9 cellular contexts compared by ENCODE assay signal in genomic region chr5:154467655-154468354, GRCh38. TPM values are rescaled to one million over a fixed set of nuclear protein-coding genes. Genes with fewer than 3 reads are reported as not detected.
A peak's percentile ranks its signal among the peaks of the same experiment; 100 is the strongest.
DNase-seq lines count a peak whose midpoint lies in the region; ATAC-seq, FAIRE-seq and TF ChIP-seq lines count a peak whose summit lies in the region.
"Had no signal": no experiment of that assay in that cellular context is flagged by ENCODE, and none has a peak within 500 bp of the region (broad histone marks: within the 10 kb centered on the region; RNA-seq: fewer than 3 reads in every experiment).

No MANE protein-coding gene starts in this region.

- no peak overlapping the region for H3K27ac Mint-ChIP-seq in activated T-helper 17 cell treated with anti-CD3 and anti-CD28 coated beads, Interleukin-2, amount 50 U/mL, for 72 hours
- H3K27ac Mint-ChIP-seq in type B pancreatic cell = no peak overlapping the region

- DNase-seq in HL-60 (ENCODE audit: low read depth in 1 of 2, low spot score in 1 of 2) (peak; percentile 41 to 65), RKO (ENCODE audit: low spot score) (peak; percentile 62), foreskin melanocyte (peak; percentile 46), pancreas (peak; percentile 49 to 95 (median 76)), type B pancreatic cell (ENCODE audit: extremely low spot score, unreplicated experiment) (peak; percentile 86)

- no peak for FAIRE-seq in pancreas (lab: Jason Lieb, UNC)

- H3K9me3 Mint-ChIP-seq in activated T-helper 17 cell treated with anti-CD3 and anti-CD28 coated beads, Interleukin-2, amount 50 U/mL, for 72 hours = no peaks in the 10 kb centered on the region
- no peaks in the 10 kb centered on the region for H3K9me3 Mint-ChIP-seq in type B pancreatic cell

- H3K36me3 ChIP-seq in DOHH2 (ENCODE audit: control insufficient read depth, low read length) = no peaks in the 10 kb centered on the region
- no peaks in the 10 kb centered on the region for H3K36me3 ChIP-seq in pancreas

- 33 to 36% methylated on average over 18 of the region's 18 CpGs for WGBS in pancreas, 2 donors

- H3K27ac ChIP-seq in DOHH2 (ENCODE audit: low read depth, low read length) = no peak overlapping the region
- H3K27ac ChIP-seq in HL-60 (replicated peaks) = no peak overlapping the region
- H3K27ac ChIP-seq in pancreas = no peak overlapping the region
- H3K27ac ChIP-seq: epithelial cell of prostate had no signal

- H3K9me3 ChIP-seq in DOHH2 (ENCODE audit: control insufficient read depth, insufficient read depth, low read length) (no peaks in the 10 kb centered on the region), pancreas (no peaks in the 10 kb centered on the region)

- H4K20me1 ChIP-seq in DOHH2 (ENCODE audit: control insufficient read depth, insufficient read depth, low read depth, low read length) = no peaks in the 10 kb centered on the region

- peak; percentile 93 for ATAC-seq in GM21381 (IDR thresholded peaks at IDR 0.05; ENCODE audit: unreplicated experiment)
- peak; percentile 91 for ATAC-seq in activated T-helper 17 cell treated with anti-CD3 and anti-CD28 coated beads, Interleukin-2, amount 50 U/mL, for 72 hours (replicated peaks)
- ATAC-seq in pancreas = peak; percentile 90 to 98 (median 96)

- no peaks in the 10 kb centered on the region for H3K36me3 Mint-ChIP-seq in activated T-helper 17 cell treated with anti-CD3 and anti-CD28 coated beads, Interleukin-2, amount 50 U/mL, for 72 hours (ENCODE audit: low read depth)
- no peaks in the 10 kb centered on the region for H3K36me3 Mint-ChIP-seq in type B pancreatic cell

- H3K4me1 ChIP-seq in DOHH2 (ENCODE audit: control insufficient read depth, low read length) (no peaks in the 10 kb centered on the region), pancreas (no peaks in the 10 kb centered on the region)

- no peak overlapping the region for H3K4me2 ChIP-seq in DOHH2 (ENCODE audit: low read length)

- H3K9me2 ChIP-seq in DOHH2 (replicated peaks; ENCODE audit: control insufficient read depth, low read length) = no peaks in the 10 kb centered on the region

- intact Hi-C loops in pancreas (cut with DNase I) = loop anchor here in 2 of 3 donors (5.0 to 10.0 kb wide), 2 partner anchors 137 to 139 kb away; no protein-coding TSS in a partner anchor

- H3K4me1 Mint-ChIP-seq in activated T-helper 17 cell treated with anti-CD3 and anti-CD28 coated beads, Interleukin-2, amount 50 U/mL, for 72 hours = no peaks in the 10 kb centered on the region
- H3K4me1 Mint-ChIP-seq in type B pancreatic cell (ENCODE audit: unreplicated experiment) = no peaks in the 10 kb centered on the region

- H3K4me3 Mint-ChIP-seq in activated T-helper 17 cell treated with anti-CD3 and anti-CD28 coated beads, Interleukin-2, amount 50 U/mL, for 72 hours = no peak overlapping the region
- H3K4me3 Mint-ChIP-seq in type B pancreatic cell = no peak overlapping the region

- no peaks in the 10 kb centered on the region for H3F3A ChIP-seq in DOHH2 (ENCODE audit: control insufficient read depth, insufficient read depth)

- H3K27me3 ChIP-seq in DOHH2 (ENCODE audit: control insufficient read depth, low read length) (peaks cover 21% of the 10 kb centered on the region), HL-60 (ENCODE audit: insufficient read depth, poor library complexity, severe bottlenecking) (peaks cover 17% of the 10 kb centered on the region), pancreas (peaks cover 0 to 7% (median 2%) of the 10 kb centered on the region in 4 donors)

- peak; percentile 90 for TF ChIP-seq CTCF in DOHH2 (IDR thresholded peaks at IDR 0.05; ENCODE audit: low read depth, low read length, poor library complexity, severe bottlenecking)
- peak; percentile 90 for TF ChIP-seq CTCF in HL-60 (IDR thresholded peaks at IDR 0.05; ENCODE audit: insufficient read depth, low read length)
- peak; percentile 93 to 97 (median 96) for TF ChIP-seq CTCF in pancreas (IDR thresholded peaks at IDR 0.05)
- peak; percentile 97 for TF ChIP-seq CTCF in type B pancreatic cell (conservative IDR thresholded peaks at IDR 0.05)

- peaks cover 26% of the 10 kb centered on the region for H3K27me3 Mint-ChIP-seq in activated T-helper 17 cell treated with anti-CD3 and anti-CD28 coated beads, Interleukin-2, amount 50 U/mL, for 72 hours
- peaks cover 67% of the 10 kb centered on the region for H3K27me3 Mint-ChIP-seq in type B pancreatic cell

- no peaks in the 10 kb centered on the region for H3K79me2 ChIP-seq in DOHH2 (ENCODE audit: control insufficient read depth, low read length)

- H3K4me3 ChIP-seq in DOHH2 (ENCODE audit: low read length) = no peak overlapping the region
- H3K4me3 ChIP-seq in HL-60 (replicated peaks; ENCODE audit: insufficient read depth, low read length) = no peak overlapping the region
- H3K4me3 ChIP-seq in pancreas = no peak overlapping the region

RNA-seq across cellular contexts. Expression of gene HAND1, which starts 10.2 kb away (rescaled TPM):
- total RNA-seq in activated T-helper 17 cell treated with anti-CD3 and anti-CD28 coated beads, Interleukin-2, amount 50 U/mL, for 72 hours = not detected
- total RNA-seq in pancreas (under 1 TPM in 2 of 6 donors, not detected in 4; 0.08 to 0.09 TPM), type B pancreatic cell (ENCODE audit: low replicate concordance) (2.4 and 17.9 TPM in 2 replicates)
- polyA plus RNA-seq in pancreas = not detected

RNA-seq across cellular contexts. Expression of gene SAP30L, which starts 22.0 kb away (rescaled TPM):
- total RNA-seq in activated T-helper 17 cell treated with anti-CD3 and anti-CD28 coated beads, Interleukin-2, amount 50 U/mL, for 72 hours = 10 to 100 TPM; 16.4 to 28.9 TPM
- 10 to 100 TPM; 12.4 to 22.1 (median 15.0) TPM for total RNA-seq in pancreas
- polyA plus RNA-seq in pancreas = 10 to 100 TPM; 12.4 to 12.5 TPM
- 39.4 and 43.7 TPM in 2 replicates for total RNA-seq in type B pancreatic cell (ENCODE audit: low replicate concordance)
